Comparison of ENCODE assay signal across 2 cellular contexts in genomic region chr9:93464395-93464794, GRCh38.
TF ChIP-seq lines count a peak whose summit lies in the region.

No MANE protein-coding gene starts in this region.

TF ChIP-seq in liver, 16 proteins besides CTCF, POLR2A, EP300 and RAD21:
- TF ChIP-seq YY1 (IDR thresholded peaks at IDR 0.05) (peak; percentile 15), EGR1 (IDR thresholded peaks at IDR 0.05; ENCODE audit: low read depth in 2 of 2) (no peak)

TF ChIP-seq in HepG2, 621 proteins besides CTCF, POLR2A, EP300 and RAD21:
- TF ChIP-seq RARA (CRISPR knock-in tag; IDR thresholded peaks at IDR 0.05), result no peak
- no peak for TF ChIP-seq ZNF713 (CRISPR knock-in tag; IDR thresholded peaks at IDR 0.05)
- TF ChIP-seq ZNF839 (CRISPR knock-in tag; IDR thresholded peaks at IDR 0.05; ENCODE audit: borderline replicate concordance), result no peak
- TF ChIP-seq ZNF414 (CRISPR knock-in tag; IDR thresholded peaks at IDR 0.05), result no peak
- TF ChIP-seq NRL (CRISPR knock-in tag; IDR thresholded peaks at IDR 0.05; ENCODE audit: borderline replicate concordance), result no peak
- TF ChIP-seq ZNF160 (CRISPR knock-in tag; IDR thresholded peaks at IDR 0.05), result no peak
- no peak for TF ChIP-seq NFKB2 (CRISPR knock-in tag; IDR thresholded peaks at IDR 0.05; ENCODE audit: borderline replicate concordance)
TF ChIP-seq in HepG2: peak in this region for 0.
